ENCODE assay signal across 8 cellular contexts in genomic region chr13:49996951-49997895, GRCh38. TPM values are rescaled to one million over a fixed set of nuclear protein-coding genes. Genes with fewer than 3 reads are reported as not detected.
DNase-seq lines count a peak whose midpoint lies in the region; ATAC-seq, FAIRE-seq and TF ChIP-seq lines count a peak whose summit lies in the region.

Gene TRIM13 (plus strand): TSS chr13:49997042. CDS start chr13:50011941, 14,899 bp downstream.

- CTCF ChIA-PET in Calu3 (lab: Charles Lee): interaction anchor here (0.5 to 1.4 kb wide), 8 partner anchors 21 to 915 kb away, joined by 3 to 7 read pairs (median 4); partner anchors contain the start of gene SPRYD7
- CTCF ChIA-PET in endothelial cell of umbilical vein (lab: Charles Lee): interaction anchor here (0.5 to 4.8 kb wide), 52 partner anchors 10 to 1072 kb away, joined by 3 to 133 read pairs (median 4); partner anchors contain the start of genes KCNRG and SPRYD7

- peaks cover 11% of the 10 kb centered on the region; the same call in 1 of the 2 replicates for H3K79me2 ChIP-seq in OCI-LY1 (ENCODE audit: insufficient read depth, low read length)
- peaks cover 41% of the 10 kb centered on the region for H3K79me2 ChIP-seq in endothelial cell of umbilical vein (ENCODE audit: control insufficient read depth, insufficient read depth, low read length)

- ATAC-seq in GM21360 (IDR thresholded peaks at IDR 0.05; ENCODE audit: unreplicated experiment): peak; percentile 69

- H3K4me2 ChIP-seq in OCI-LY1 (ENCODE audit: low read length) (peak within 1 kb of the TSS; percentile 76), endothelial cell of umbilical vein (ENCODE audit: insufficient read depth, low read length) (peak within 1 kb of the TSS; percentile 100)

- dilution Hi-C loops in endothelial cell of umbilical vein (cut with MboI; ENCODE audit: extremely low pct_ligation_motif_present, low sequenced_read_pairs): no loop called here

- peak; percentile 59 for FAIRE-seq in endothelial cell of umbilical vein (lab: Jason Lieb, UNC)

- no peaks in the 10 kb centered on the region for H3K27me3 Mint-ChIP-seq in Calu3 (ENCODE audit: unreplicated experiment)

- POLR2A ChIA-PET in endothelial cell of umbilical vein (lab: Charles Lee): interaction anchor here (0.7 to 2.0 kb wide), 13 partner anchors 10 to 915 kb away, joined by 3 to 7 read pairs (median 4); partner anchors contain the start of gene SPRYD7

- H3K36me3 ChIP-seq in OCI-LY1 (ENCODE audit: insufficient read depth, low read length) (peaks cover 44% of the 10 kb centered on the region), endothelial cell of umbilical vein (ENCODE audit: control insufficient read depth in 2 of 2, extremely low read depth in 1 of 2, insufficient read depth in 2 of 2, low read length in 2 of 2) (peaks cover 0 to 7% of the 10 kb centered on the region in 2 experiments)

- intact Hi-C loops in Calu3 (cut with micrococcal nuclease; ENCODE audit: unreplicated experiment): loop anchor here (5.0 kb wide), 1 partner anchor 85 kb away; no protein-coding TSS in a partner anchor
- intact Hi-C loops in endothelial cell of umbilical vein (cut with micrococcal nuclease): loop anchor here (1.0 to 10.0 kb wide), 6 partner anchors 85 to 915 kb away; no protein-coding TSS in a partner anchor

- H2AFZ ChIP-seq in OCI-LY1 (ENCODE audit: low read length) (no peak within 1 kb of the TSS), endothelial cell of umbilical vein (ENCODE audit: low read depth, low read length) (peak within 1 kb of the TSS; percentile 79)

- peaks cover 3% of the 10 kb centered on the region for H3K9me1 ChIP-seq in endothelial cell of umbilical vein (replicated peaks; ENCODE audit: control insufficient read depth, extremely low read depth, insufficient read depth, low read length)

- peaks cover 8% of the 10 kb centered on the region; the same call in 1 of the 2 replicates for H3F3A ChIP-seq in OCI-LY1 (ENCODE audit: insufficient read depth, low read length)

- H3K27me3 ChIP-seq in OCI-LY1 (ENCODE audit: insufficient read depth, low read length) (no peaks in the 10 kb centered on the region), endothelial cell of umbilical vein (ENCODE audit: control insufficient read depth in 2 of 2, insufficient read depth in 2 of 2, low read length in 2 of 2) (no peaks in the 10 kb centered on the region), mononuclear cell (ENCODE audit: insufficient read depth, low read length) (no peaks in the 10 kb centered on the region)

- H3K4me1 Mint-ChIP-seq in Calu3 (ENCODE audit: low read depth, unreplicated experiment): peaks cover 8% of the 10 kb centered on the region

- H3K4me3 ChIP-seq in OCI-LY1 (ENCODE audit: low read depth, low read length, poor library complexity, severe bottlenecking) (peak within 1 kb of the TSS; percentile 93), endothelial cell of umbilical vein (replicated peaks in 1 of 3; ENCODE audit: insufficient read depth in 1 of 3, low read depth in 1 of 3, low read length in 3 of 3) (peak within 1 kb of the TSS; percentile 84 to 98 (median 95)), mononuclear cell (ENCODE audit: low read length) (peak within 1 kb of the TSS; percentile 89)

- peaks cover 38% of the 10 kb centered on the region for H3K36me3 Mint-ChIP-seq in Calu3 (ENCODE audit: insufficient read depth, unreplicated experiment)

- no peaks in the 10 kb centered on the region for H4K20me1 ChIP-seq in OCI-LY1 (ENCODE audit: insufficient read depth, low read length)
- H4K20me1 ChIP-seq in endothelial cell of umbilical vein (replicated peaks; ENCODE audit: control insufficient read depth, extremely low read depth, insufficient read depth, low read length): no peaks in the 10 kb centered on the region

- H3K9ac ChIP-seq in OCI-LY1 (ENCODE audit: low read length): peak within 1 kb of the TSS; percentile 99
- H3K9ac ChIP-seq in endothelial cell of umbilical vein (replicated peaks; ENCODE audit: extremely low read depth, insufficient read depth, low read length): peak within 1 kb of the TSS; percentile 95

- peak; percentile 65 for TF ChIP-seq CTCF in Calu3 (IDR thresholded peaks at IDR 0.05; ENCODE audit: unreplicated experiment)
- peak; percentile 94 for TF ChIP-seq CTCF in OCI-LY1 (IDR thresholded peaks at IDR 0.05; ENCODE audit: low read length)
- peak; percentile 80 to 81 for TF ChIP-seq CTCF in endothelial cell of umbilical vein (IDR thresholded peaks at IDR 0.05; ENCODE audit: extremely low read depth in 1 of 2, insufficient read depth in 1 of 2, low read depth in 1 of 2, low read length in 2 of 2)

- BruUV-seq in Calu3 (replicated peaks; lab: Mats Ljungman, UMichigan) (TSS peak; percentile 39), endothelial cell of umbilical vein (replicated peaks; lab: Mats Ljungman, UMichigan) (TSS peak; percentile 29)

- H3K4me1 ChIP-seq in OCI-LY1 (ENCODE audit: insufficient read depth, low read length, severe bottlenecking): peaks cover 46% of the 10 kb centered on the region
- H3K4me1 ChIP-seq in endothelial cell of umbilical vein (ENCODE audit: control insufficient read depth, extremely low read depth, insufficient read depth, low read length): peaks cover 35% of the 10 kb centered on the region
- H3K4me1 ChIP-seq in mononuclear cell (ENCODE audit: insufficient read depth, low read length): peaks cover 45% of the 10 kb centered on the region

- no peaks in the 10 kb centered on the region for H3K9me3 Mint-ChIP-seq in Calu3 (ENCODE audit: low read depth, unreplicated experiment)

- DNase-seq in Calu3: peak; percentile 81
- DNase-seq in HT1080 (ENCODE audit: low read depth): peak; percentile 88
- peak; percentile 70 for DNase-seq in activated T-cell treated with anti-CD3 and anti-CD28 coated beads for 1 hour (ENCODE audit: low read depth)
- peak; percentile 93 for DNase-seq in endothelial cell of umbilical vein (ENCODE audit: low read depth, low spot score)
- peak; percentile 58 to 68 for DNase-seq in stimulated activated CD8-positive, alpha-beta memory T cell treated with anti-CD3 and anti-CD28 coated beads, Interleukin-4, amount 100 ng/mL, for 1 hour (ENCODE audit: low read depth in 2 of 2, low spot score in 1 of 2)

- peak within 1 kb of the TSS; percentile 81 for H3K4me3 Mint-ChIP-seq in Calu3 (ENCODE audit: low read depth, unreplicated experiment)

- H3K27ac Mint-ChIP-seq in Calu3 (ENCODE audit: unreplicated experiment): peak within 1 kb of the TSS; percentile 91

- peak within 1 kb of the TSS; percentile 95 for H3K27ac ChIP-seq in OCI-LY1 (ENCODE audit: low read depth, low read length, poor library complexity, severe bottlenecking)
- peak within 1 kb of the TSS; percentile 93 for H3K27ac ChIP-seq in endothelial cell of umbilical vein (ENCODE audit: insufficient read depth, low read depth, low read length)

- H3K9me2 ChIP-seq in OCI-LY1 (ENCODE audit: low read depth, low read length): no peaks in the 10 kb centered on the region

- H3K9me3 ChIP-seq in OCI-LY1 (ENCODE audit: low read length) (no peaks in the 10 kb centered on the region), endothelial cell of umbilical vein (replicated peaks; ENCODE audit: control insufficient read depth, insufficient read depth, low read length) (no peaks in the 10 kb centered on the region), mononuclear cell (ENCODE audit: low read depth, low read length) (no peaks in the 10 kb centered on the region)

- peak; percentile 84 for TF ChIP-seq POLR2A in endothelial cell of umbilical vein (IDR thresholded peaks at IDR 0.05; ENCODE audit: low read depth, low read length)

TF ChIP-seq in endothelial cell of umbilical vein, 7 proteins besides CTCF, POLR2A, EP300 and RAD21:
- TF ChIP-seq MAX (IDR thresholded peaks at IDR 0.05; ENCODE audit: insufficient read depth, insufficient read length) (no peak), POLR2AphosphoS5 (IDR thresholded peaks at IDR 0.05; ENCODE audit: insufficient read depth, low read depth, low read length) (peak; percentile 71), JUN (IDR thresholded peaks at IDR 0.05; ENCODE audit: borderline replicate concordance, insufficient read depth, insufficient read length, low read depth) (no peak), MYC (IDR thresholded peaks at IDR 0.05; ENCODE audit: low read depth, low read length) (no peak)

RNA-seq across cellular contexts. Expression of gene TRIM13, which starts in this region (rescaled TPM):
- total RNA-seq in Calu3 (2022) (10.6 and 11.8 TPM in 2 replicates), endothelial cell of umbilical vein (25.9 and 28.2 TPM in 2 replicates), mononuclear cell (28.1 TPM)
- 21.9 and 27.2 TPM in 2 replicates for total RNA-seq in HT1080 (2014; rRNA removed; shearing (Covaris generic))
- 14.8 and 15.2 TPM in 2 replicates for polyA plus RNA-seq in HT1080 (2015; cell fraction: cytosol; rRNA removed)
- 23.4 and 24.1 TPM in 2 replicates for polyA plus RNA-seq in HT1080 (2015; cell fraction: nucleus; rRNA removed)
- 11.1 and 12.5 TPM in 2 replicates for polyA plus RNA-seq in endothelial cell of umbilical vein
- 15.0 and 17.8 TPM in 2 replicates for polyA plus RNA-seq in endothelial cell of umbilical vein (2011; cell fraction: cytosol; rRNA removed)
- 24.5 and 31.1 TPM in 2 replicates for polyA plus RNA-seq in endothelial cell of umbilical vein (2011; cell fraction: nucleus; rRNA removed)
- polyA plus RNA-seq in endothelial cell of umbilical vein (2012): 23.7 and 28.9 TPM in 2 replicates
- 20.0 and 21.7 TPM in 2 replicates for polyA minus RNA-seq in endothelial cell of umbilical vein
- 5.8 TPM for polyA minus RNA-seq in endothelial cell of umbilical vein (2011; cell fraction: cytosol; rRNA and poly(A)+ RNA removed)
- polyA minus RNA-seq in endothelial cell of umbilical vein (2011; cell fraction: nucleus; rRNA and poly(A)+ RNA removed): 9.2 and 12.9 TPM in 2 replicates

Comparison
In these comparisons a context has a peak if more than half of its experiments do, and no peak if none do; other contexts are left out.
1. Peak in every context shown above with its lines: DNase-seq, ATAC-seq, H3K4me3 ChIP-seq and H3K27ac ChIP-seq.